ENCODE assay signal across 34 cellular contexts in genomic region chr14:94646066-94646465, GRCh38. TPM values are rescaled to one million over a fixed set of nuclear protein-coding genes. Genes with fewer than 3 reads are reported as not detected.
"Had no signal": no experiment of that assay in that cellular context is flagged by ENCODE, and none has a peak within 500 bp of the region (broad histone marks: within the 10 kb centered on the region; RNA-seq: fewer than 3 reads in every experiment).

No MANE protein-coding gene starts in this region.

- H2AFZ ChIP-seq: PC-9 had no signal

- DNase-seq: activated B cell treated with CpG ODN at 0.5 μM for 24 hours; activated CD4-positive, alpha-beta memory T cell treated with anti-CD3 and anti-CD28 coated beads for 36 hours; activated CD4-positive, alpha-beta T cell treated with anti-CD3 and anti-CD28 coated beads for 4 hours; activated CD4-positive, alpha-beta T cell treated with anti-CD3 and anti-CD28 coated beads, Interleukin-2, amount 50 U/mL, for 1 hour; activated CD4-positive, CD25-positive, alpha-beta regulatory T cell treated with anti-CD3 and anti-CD28 coated beads, Interleukin-2, amount 50 U/mL, for 72 hours; activated CD8-positive, alpha-beta memory T cell treated with anti-CD3 and anti-CD28 coated beads, Interleukin-2, amount 10 ng/mL, durations not matched to agents 7 days and 5 days; activated effector memory CD4-positive, alpha-beta T cell treated with anti-CD3 and anti-CD28 coated beads, Interleukin-2, amount 50 U/mL, for 16 hours; activated naive CD4-positive, alpha-beta T cell; activated naive CD4-positive, alpha-beta T cell treated with anti-CD3 and anti-CD28 coated beads, Interleukin-2, amount 50 U/mL, for 16 hours; activated naive CD8-positive, alpha-beta T cell treated with anti-CD3 and anti-CD28 coated beads for 36 hours; activated T-cell treated with anti-CD3 and anti-CD28 coated beads, Interleukin-2, amount 50 U/mL, for 1 hour; activated T-cell treated with anti-CD3 and anti-CD28 coated beads, Interleukin-2, amount 50 U/mL, for 72 hours; amniotic stem cell; aorta; NCI-H1092 treated with DMSO at 0.1 percent for 48 hours; NCI-H1417; NCI-H146; NCI-H187; NCI-H2029 treated with DMSO at 0.1 percent for 48 hours; NCI-H2107; NCI-H2171; NCI-H510A; NCI-H526; NCI-H748 treated with DMSO at 0.1 percent for 48 hours; NK-92 treated with Interleukin-12 subunit alpha and Interleukin-12 subunit beta, amount 100 ng/mL, for 24 hours; PC-9; Right ventricle myocardium superior; T-helper 1 cell; T-helper 2 cell; T-helper 9 cell had no signal

- H3K4me2 ChIP-seq: PC-9 had no signal

- ATAC-seq: activated CD8-positive, alpha-beta memory T cell treated with anti-CD3 and anti-CD28 coated beads, Interleukin-2, amount 10 ng/mL, durations not matched to agents 7 days and 5 days; activated T-cell treated with anti-CD3 and anti-CD28 coated beads, Interleukin-2, amount 50 U/mL, for 72 hours; activated T-helper 17 cell treated with anti-CD3 and anti-CD28 coated beads, Interleukin-2, amount 50 U/mL, for 72 hours; K562 had no signal

- FAIRE-seq: K562, RCC 7860 had no signal

- H3K27ac ChIP-seq: PC-9, VCaP had no signal

- H3K4me3 ChIP-seq: K562, PC-9 had no signal

RNA-seq across cellular contexts. Expression of gene SERPINA3, which starts 33.9 kb away (rescaled TPM):
- total RNA-seq: activated B cell treated with CpG ODN at 0.5 μM for 24 hours; activated CD4-positive, alpha-beta memory T cell treated with anti-CD3 and anti-CD28 coated beads for 36 hours; activated CD8-positive, alpha-beta memory T cell treated with anti-CD3 and anti-CD28 coated beads, Interleukin-2, amount 10 ng/mL, durations not matched to agents 7 days and 5 days; activated naive CD8-positive, alpha-beta T cell treated with anti-CD3 and anti-CD28 coated beads for 36 hours; activated T-cell treated with anti-CD3 and anti-CD28 coated beads, Interleukin-2, amount 50 U/mL, for 72 hours; activated T-helper 17 cell treated with anti-CD3 and anti-CD28 coated beads, Interleukin-2, amount 50 U/mL, for 72 hours; PC-9 had no signal
- polyA plus RNA-seq: K562 had no signal
